ENCODE assay signal across 23 cellular contexts in genomic region chr19:33444238-33444992, GRCh38.
"Had no signal": no experiment of that assay in that cellular context is flagged by ENCODE, and none has a peak within 500 bp of the region (broad histone marks: within the 10 kb centered on the region; RNA-seq: fewer than 3 reads in every experiment).

No MANE protein-coding gene starts in this region.

- H3K36me3 Mint-ChIP-seq: activated CD4-positive, alpha-beta memory T cell treated with anti-CD3 and anti-CD28 coated beads for 36 hours had no signal

- FAIRE-seq: small intestine, TTC549 had no signal

- H3K4me3 Mint-ChIP-seq: activated B cell treated with CpG ODN at 0.5 μM for 24 hours; activated CD4-positive, alpha-beta memory T cell treated with anti-CD3 and anti-CD28 coated beads for 36 hours; activated naive CD4-positive, alpha-beta T cell treated with anti-CD3 and anti-CD28 coated beads for 36 hours; activated naive CD8-positive, alpha-beta T cell treated with anti-CD3 and anti-CD28 coated beads, Interleukin-2, amount 50 U/mL, for 24 hours; activated T-helper 17 cell treated with anti-CD3 and anti-CD28 coated beads, Interleukin-2, amount 50 U/mL, for 72 hours; central memory CD8-positive, alpha-beta T cell; immature natural killer cell; mesothelial cell of epicardium; nephron; T-helper 2 cell treated with Interferon-gamma antibody and Interleukin-4, amounts not matched to agents 5 μg/mL and 100 μg/mL, for 36 hours had no signal

- H3K27me3 ChIP-seq: brain microvascular endothelial cell, esophagus muscularis mucosa had no signal

- H3K4me1 Mint-ChIP-seq: activated B cell treated with CpG ODN at 0.5 μM for 24 hours; activated naive CD8-positive, alpha-beta T cell treated with anti-CD3 and anti-CD28 coated beads, Interleukin-2, amount 50 U/mL, for 24 hours had no signal

- ATAC-seq: activated naive CD8-positive, alpha-beta T cell treated with anti-CD3 and anti-CD28 coated beads, Interleukin-2, amount 50 U/mL, for 24 hours; activated T-helper 17 cell treated with anti-CD3 and anti-CD28 coated beads, Interleukin-2, amount 50 U/mL, for 72 hours had no signal

- H3K27ac Mint-ChIP-seq: activated B cell treated with CpG ODN at 0.5 μM for 24 hours; activated CD4-positive, alpha-beta memory T cell treated with anti-CD3 and anti-CD28 coated beads for 36 hours; activated naive CD4-positive, alpha-beta T cell treated with anti-CD3 and anti-CD28 coated beads for 36 hours; activated naive CD8-positive, alpha-beta T cell treated with anti-CD3 and anti-CD28 coated beads, Interleukin-2, amount 50 U/mL, for 24 hours; activated T-helper 17 cell treated with anti-CD3 and anti-CD28 coated beads, Interleukin-2, amount 50 U/mL, for 72 hours; immature natural killer cell; nephron; T-helper 2 cell treated with Interferon-gamma antibody and Interleukin-4, amounts not matched to agents 5 μg/mL and 100 μg/mL, for 36 hours had no signal

- H3K27ac ChIP-seq: brain microvascular endothelial cell, coronary artery, esophagus muscularis mucosa had no signal

- H3K27me3 Mint-ChIP-seq: activated B cell treated with CpG ODN at 0.5 μM for 24 hours; activated CD4-positive, alpha-beta memory T cell treated with anti-CD3 and anti-CD28 coated beads for 36 hours; activated naive CD8-positive, alpha-beta T cell treated with anti-CD3 and anti-CD28 coated beads, Interleukin-2, amount 50 U/mL, for 24 hours; activated T-helper 17 cell treated with anti-CD3 and anti-CD28 coated beads, Interleukin-2, amount 50 U/mL, for 72 hours; central memory CD8-positive, alpha-beta T cell had no signal

- H3K36me3 ChIP-seq: brain microvascular endothelial cell had no signal

- H3K4me1 ChIP-seq: esophagus muscularis mucosa had no signal

- H3K9me3 ChIP-seq: esophagus muscularis mucosa had no signal

- H3K9me3 Mint-ChIP-seq: activated B cell treated with CpG ODN at 0.5 μM for 24 hours; activated CD4-positive, alpha-beta memory T cell treated with anti-CD3 and anti-CD28 coated beads for 36 hours; activated naive CD4-positive, alpha-beta T cell treated with anti-CD3 and anti-CD28 coated beads for 36 hours; activated naive CD8-positive, alpha-beta T cell treated with anti-CD3 and anti-CD28 coated beads, Interleukin-2, amount 50 U/mL, for 24 hours; activated T-helper 17 cell treated with anti-CD3 and anti-CD28 coated beads, Interleukin-2, amount 50 U/mL, for 72 hours; central memory CD8-positive, alpha-beta T cell; immature natural killer cell; mesothelial cell of epicardium; nephron; T-helper 2 cell treated with Interferon-gamma antibody and Interleukin-4, amounts not matched to agents 5 μg/mL and 100 μg/mL, for 36 hours had no signal

- DNase-seq: activated B cell treated with CpG ODN at 0.5 μM for 24 hours; activated CD4-positive, alpha-beta memory T cell treated with anti-CD3 and anti-CD28 coated beads for 36 hours; activated CD4-positive, alpha-beta T cell treated with anti-CD3 and anti-CD28 coated beads for 4 hours; activated naive CD4-positive, alpha-beta T cell treated with anti-CD3 and anti-CD28 coated beads for 36 hours; activated naive CD8-positive, alpha-beta T cell treated with anti-CD3 and anti-CD28 coated beads, Interleukin-2, amount 50 U/mL, for 24 hours; activated T-cell treated with anti-CD3 and anti-CD28 coated beads for 4 hours; anterior cingulate cortex; brain microvascular endothelial cell; effector CD8-positive, alpha-beta T cell; immature natural killer cell; nucleus accumbens; retina; small intestine; stimulated activated CD4-positive, alpha-beta T cell treated with anti-CD3 and anti-CD28 coated beads, Interleukin-4, amount 100 ng/mL, for 1 hour had no signal

- H3K4me3 ChIP-seq: coronary artery, esophagus muscularis mucosa, lung had no signal
